Comparison of ENCODE assay signal across 8 cellular contexts in the genomic region with DNA sequence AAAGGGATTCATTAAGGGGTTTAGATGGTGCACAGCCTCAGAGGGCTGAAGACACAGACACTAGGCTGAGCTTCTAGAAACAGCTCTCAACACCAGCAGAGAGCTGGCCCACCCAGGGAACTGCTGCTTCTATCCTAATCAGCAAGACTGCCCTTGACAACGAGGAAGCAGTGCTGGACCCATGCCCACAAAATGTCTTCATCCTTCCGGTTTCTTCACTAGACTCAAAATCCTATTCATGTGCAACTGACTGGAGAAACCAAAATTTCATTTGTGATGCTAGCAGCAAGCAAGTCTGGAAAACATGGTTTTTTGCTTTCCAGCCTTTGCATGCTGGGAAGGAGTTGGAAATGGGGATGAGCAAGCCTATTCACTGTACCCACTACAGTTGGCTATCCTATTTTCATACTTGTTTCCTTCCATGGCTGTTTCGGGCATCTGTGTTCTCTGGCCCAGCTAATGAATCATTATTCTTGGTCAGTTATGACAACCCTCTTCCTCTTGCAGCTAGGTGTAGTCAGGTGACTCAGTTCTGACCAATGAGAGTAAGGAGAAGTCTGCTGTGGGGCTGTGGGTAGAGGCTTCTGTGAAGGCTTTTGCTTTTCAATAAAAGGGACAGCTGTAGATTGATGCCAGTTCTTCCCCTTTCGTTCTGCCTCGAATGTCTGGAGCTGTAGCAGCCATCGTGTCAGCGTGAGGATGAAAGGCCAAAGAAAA. TPM values are rescaled to one million over a fixed set of nuclear protein-coding genes. Genes with fewer than 3 reads are reported as not detected.
DNase-seq lines count a peak whose midpoint lies in the region; ATAC-seq and TF ChIP-seq lines count a peak whose summit lies in the region.

No MANE protein-coding gene starts in this region.

- DNase-seq in GF-D8 (lab: John Stamatoyannopoulos, UW) (peak; percentile 84), Karpas-422 (peak; percentile 87), medulla oblongata (ENCODE audit: extremely low spot score) (peak; percentile 40), Caco-2 (no peak), HPDE6-E6E7 (ENCODE audit: extremely low spot score) (no peak), activated gamma-delta T cell (lab: John Stamatoyannopoulos, UW) (no peak)

- POLR2A ChIA-PET in Caco-2 (lab: Charles Lee), result no interaction called here

- intact Hi-C loops in Caco-2 (cut with micrococcal nuclease; ENCODE audit: unreplicated experiment), result no loop called here

- peaks cover 4% of the 10 kb centered on the region for H3K4me1 Mint-ChIP-seq in activated T-helper 17 cell treated with anti-CD3 and anti-CD28 coated beads, Interleukin-2, amount 50 U/mL, for 72 hours
- H3K4me1 Mint-ChIP-seq in Caco-2 (ENCODE audit: low read depth, unreplicated experiment), result no peaks in the 10 kb centered on the region

- H3K4me1 ChIP-seq in Karpas-422 (ENCODE audit: low read length) (peaks cover 20% of the 10 kb centered on the region), Caco-2 (no peaks in the 10 kb centered on the region)

- H3K27me3 ChIP-seq in Karpas-422 (ENCODE audit: low read length), result no peaks in the 10 kb centered on the region
- H3K27me3 ChIP-seq in Caco-2 (replicated peaks; ENCODE audit: control insufficient read depth, insufficient read depth, low read length), result no peaks in the 10 kb centered on the region

- peak overlapping the region; percentile 8 for H3K27ac Mint-ChIP-seq in activated T-helper 17 cell treated with anti-CD3 and anti-CD28 coated beads, Interleukin-2, amount 50 U/mL, for 72 hours
- H3K27ac Mint-ChIP-seq in Caco-2 (ENCODE audit: unreplicated experiment), result no peak overlapping the region

- H3K9me3 ChIP-seq in Karpas-422 (ENCODE audit: low read length), result no peaks in the 10 kb centered on the region
- H3K9me3 ChIP-seq in Caco-2, result no peaks in the 10 kb centered on the region

- CTCF ChIA-PET in Caco-2 (lab: Charles Lee), result interaction anchor here (1.2 kb wide), 1 partner anchor 56 kb away, joined by 4 read pairs; no protein-coding TSS in a partner anchor

- peak; percentile 92 for ATAC-seq in GM21619 (IDR thresholded peaks at IDR 0.05; ENCODE audit: unreplicated experiment)
- ATAC-seq in activated T-helper 17 cell treated with anti-CD3 and anti-CD28 coated beads, Interleukin-2, amount 50 U/mL, for 72 hours (replicated peaks), result peak; percentile 91

- H3K4me3 Mint-ChIP-seq in activated T-helper 17 cell treated with anti-CD3 and anti-CD28 coated beads, Interleukin-2, amount 50 U/mL, for 72 hours, result peak overlapping the region; percentile 28
- no peak overlapping the region for H3K4me3 Mint-ChIP-seq in Caco-2 (ENCODE audit: unreplicated experiment)

- no peaks in the 10 kb centered on the region for H3K36me3 ChIP-seq in Karpas-422 (ENCODE audit: insufficient read depth, low read length)
- H3K36me3 ChIP-seq in Caco-2 (ENCODE audit: control insufficient read depth, insufficient read depth, low read length), result no peaks in the 10 kb centered on the region

- no peaks in the 10 kb centered on the region for H3K36me3 Mint-ChIP-seq in activated T-helper 17 cell treated with anti-CD3 and anti-CD28 coated beads, Interleukin-2, amount 50 U/mL, for 72 hours (ENCODE audit: low read depth)
- H3K36me3 Mint-ChIP-seq in Caco-2 (ENCODE audit: insufficient read depth, unreplicated experiment), result no peaks in the 10 kb centered on the region

- H3K79me2 ChIP-seq in Karpas-422 (ENCODE audit: low read length), result no peaks in the 10 kb centered on the region

- H3K27ac ChIP-seq in Karpas-422 (ENCODE audit: low read length), result peak overlapping the region; percentile 58

- peak overlapping the region; percentile 36; the same call in 1 of the 2 replicates for H3K9ac ChIP-seq in Karpas-422 (ENCODE audit: low read length)

- no peaks in the 10 kb centered on the region for H3K9me2 ChIP-seq in Karpas-422 (replicated peaks; ENCODE audit: insufficient read depth, low read length)

- peak overlapping the region; percentile 14; the same call in 1 of the 2 replicates for H2AFZ ChIP-seq in Karpas-422 (ENCODE audit: low read length)

- H3K4me3 ChIP-seq in Karpas-422 (ENCODE audit: low read length), result peak overlapping the region; percentile 35; the same call in 1 of the 2 replicates
- H3K4me3 ChIP-seq in Caco-2 (ENCODE audit: low read depth, low read length), result no peak overlapping the region

- H3K27me3 Mint-ChIP-seq in activated T-helper 17 cell treated with anti-CD3 and anti-CD28 coated beads, Interleukin-2, amount 50 U/mL, for 72 hours, result peaks cover 19% of the 10 kb centered on the region
- no peaks in the 10 kb centered on the region for H3K27me3 Mint-ChIP-seq in Caco-2 (ENCODE audit: insufficient read depth, unreplicated experiment)

- no peaks in the 10 kb centered on the region for H3K9me3 Mint-ChIP-seq in activated T-helper 17 cell treated with anti-CD3 and anti-CD28 coated beads, Interleukin-2, amount 50 U/mL, for 72 hours
- H3K9me3 Mint-ChIP-seq in Caco-2 (ENCODE audit: unreplicated experiment), result no peaks in the 10 kb centered on the region

- no peaks in the 10 kb centered on the region for H4K20me1 ChIP-seq in Karpas-422 (ENCODE audit: insufficient read depth, low read depth, low read length)

- no TSS peak for BruUV-seq in Caco-2 (replicated peaks; lab: Mats Ljungman, UMichigan)

- TF ChIP-seq CTCF in Caco-2 (IDR thresholded peaks at IDR 0.05; ENCODE audit: insufficient read depth in 1 of 2, low read depth in 1 of 2, low read length in 1 of 2, severe bottlenecking in 1 of 2, unreplicated experiment in 1 of 2), result no peak

- H3K4me2 ChIP-seq in Karpas-422 (ENCODE audit: low read depth, low read length, poor library complexity, severe bottlenecking), result peak overlapping the region; percentile 62

RNA-seq across cellular contexts. Expression of gene TMEM61, which starts 14.6 kb away (rescaled TPM):
- not detected in 2 replicates for total RNA-seq in Karpas-422 (2014; rRNA removed; shearing (Covaris generic); ENCODE audit: low replicate concordance)
- total RNA-seq in activated T-helper 17 cell treated with anti-CD3 and anti-CD28 coated beads, Interleukin-2, amount 50 U/mL, for 72 hours, result not detected
- total RNA-seq in Caco-2 (2022), result 0.30 TPM in 1 of 2 replicates, not detected in the other

RNA-seq across cellular contexts. Expression of gene BSND, which starts 33.0 kb away (rescaled TPM):
- not detected in 2 replicates for total RNA-seq in Karpas-422 (2014; rRNA removed; shearing (Covaris generic); ENCODE audit: low replicate concordance)
- total RNA-seq in activated T-helper 17 cell treated with anti-CD3 and anti-CD28 coated beads, Interleukin-2, amount 50 U/mL, for 72 hours, result under 1 TPM; 0.05 to 0.06 TPM
- total RNA-seq in Caco-2 (2022), result not detected in 2 replicates

Comparison
In these comparisons a context has a peak if more than half of its experiments do, and no peak if none do; other contexts are left out.
1. DNase-seq: peak in GF-D8 (single experiment), Karpas-422 (single experiment) and medulla oblongata (single experiment); none in Caco-2 (0 of 2), HPDE6-E6E7 (single experiment) and activated gamma-delta T cell (single experiment).